13 cellular contexts compared by ENCODE assay signal in genomic region chr19:41194157-41194552, GRCh38. TPM values are rescaled to one million over a fixed set of nuclear protein-coding genes. Genes with fewer than 3 reads are reported as not detected.
A peak's percentile ranks its signal among the peaks of the same experiment; 100 is the strongest.
DNase-seq lines count a peak whose midpoint lies in the region; ATAC-seq, FAIRE-seq and TF ChIP-seq lines count a peak whose summit lies in the region.
"Had no signal": no experiment of that assay in that cellular context is flagged by ENCODE, and none has a peak within 500 bp of the region (broad histone marks: within the 10 kb centered on the region; RNA-seq: fewer than 3 reads in every experiment).

No MANE protein-coding gene starts in this region.

- H3K4me2 ChIP-seq in H1 (ENCODE audit: insufficient read depth in 1 of 2, low read depth in 2 of 2, low read length in 2 of 2) = peak overlapping the region; percentile 79 to 90

- peaks cover 2 to 24% of the 10 kb centered on the region in 2 experiments for H4K20me1 ChIP-seq in H1 (replicated peaks in 1 of 2; ENCODE audit: control insufficient read depth in 1 of 2, insufficient read depth in 2 of 2, low read length in 2 of 2)

- H3K36me3 ChIP-seq in H7 (replicated peaks; ENCODE audit: control insufficient read depth, insufficient read depth, low read length) (peaks cover 33% of the 10 kb centered on the region), H1 (ENCODE audit: control insufficient read depth in 2 of 4, insufficient read depth in 4 of 4, low read length in 3 of 4) (peaks cover 16 to 49% (median 29%) of the 10 kb centered on the region in 4 experiments; a peak in 7 of 8 replicates)
- H3K36me3 ChIP-seq: right atrium auricular region, suprapubic skin had no signal

- CTCF ChIA-PET in H1 (lab: Charles Lee; ENCODE audit: partially characterized antibody) = interaction anchor here (1.0 to 3.8 kb wide), 5 partner anchors 9 to 68 kb away, joined by 3 to 24 read pairs (median 3); no protein-coding TSS in a partner anchor

- intact Hi-C loops in natural killer cell (cut with micrococcal nuclease) = no loop called here

- H3K4me1 Mint-ChIP-seq in nephron (peaks cover 10% of the 10 kb centered on the region), natural killer cell (peaks cover 0 to 14% of the 10 kb centered on the region in 2 donors)

- 0 out of 2 replicates have a peak overlapping the region, but pooled peaks have one; percentile 40 for H3K27ac ChIP-seq in H1 (ENCODE audit: low read depth, low read length)
- H3K27ac ChIP-seq: right atrium auricular region, suprapubic skin had no signal

- H2BK20ac ChIP-seq in H1 (ENCODE audit: low read length) = no peak overlapping the region

- H3K18ac ChIP-seq in H1 (ENCODE audit: extremely low read depth, low read length) = peak overlapping the region; percentile 26

- peaks cover 83% of the 10 kb centered on the region for H3K27me3 Mint-ChIP-seq in nephron (ENCODE audit: low read depth)
- H3K27me3 Mint-ChIP-seq in natural killer cell (ENCODE audit: low read depth in 2 of 2) = peaks cover 39 to 52% of the 10 kb centered on the region in 2 donors

- no peaks in the 10 kb centered on the region for H3K9me3 ChIP-seq in H1 (ENCODE audit: insufficient read depth in 2 of 2, low read depth in 1 of 2, low read length in 1 of 2)
- H3K9me3 ChIP-seq: right atrium auricular region, suprapubic skin had no signal

- H3K23ac ChIP-seq in H1 (ENCODE audit: insufficient read length) = no peak overlapping the region

- no peak overlapping the region for H3K14ac ChIP-seq in H1 (ENCODE audit: insufficient read length)

- H3K4me1 ChIP-seq in H1 (replicated peaks in 1 of 4; ENCODE audit: control insufficient read depth in 3 of 4, insufficient read depth in 4 of 4, low read length in 3 of 4) = peaks cover 13 to 23% (median 20%) of the 10 kb centered on the region in 4 experiments

- no peak for TF ChIP-seq EP300 in H1 (IDR thresholded peaks at IDR 0.05; ENCODE audit: borderline replicate concordance in 1 of 2, low read depth in 2 of 2, low read length in 2 of 2)

- no peak for TF ChIP-seq RAD21 in H1 (IDR thresholded peaks at IDR 0.05 in 1 of 2, conservative IDR thresholded peaks at IDR 0.05 in 1 of 2; ENCODE audit: low read depth in 2 of 2, low read length in 2 of 2)

- H3K4ac ChIP-seq in H1 (replicated peaks; ENCODE audit: insufficient read length, low read depth, low read length) = no peak overlapping the region

- H3K27ac Mint-ChIP-seq in nephron = no peak overlapping the region
- H3K27ac Mint-ChIP-seq in natural killer cell = no peak overlapping the region

- H3K4me3 Mint-ChIP-seq in nephron = peak overlapping the region in 2 of 3 experiments; percentile 38 to 74
- no peak overlapping the region for H3K4me3 Mint-ChIP-seq in natural killer cell

- no peak for ATAC-seq in natural killer cell

- H2BK15ac ChIP-seq in H1 (ENCODE audit: low read length) = no peak overlapping the region; the same call in 1 of the 2 replicates

- H3K4me3 ChIP-seq in H7 (ENCODE audit: insufficient read depth, low read depth, low read length) (peak overlapping the region; percentile 92), H1 (ENCODE audit: extremely low read depth in 1 of 4, insufficient read depth in 2 of 4, low read depth in 3 of 4, low read length in 4 of 4) (peak overlapping the region; percentile 72 to 93 (median 80))

- no peak overlapping the region for H2BK120ac ChIP-seq in H1 (replicated peaks; ENCODE audit: low read depth, low read length)

- peaks cover 10 to 66% of the 10 kb centered on the region in 2 experiments for H3K79me2 ChIP-seq in H1 (ENCODE audit: control insufficient read depth in 1 of 2, insufficient read depth in 2 of 2, low read length in 2 of 2)

- peaks cover 19% of the 10 kb centered on the region for H3K23me2 ChIP-seq in H1 (ENCODE audit: low read depth, low read length)

- H3K9me3 Mint-ChIP-seq in nephron (no peaks in the 10 kb centered on the region), natural killer cell (no peaks in the 10 kb centered on the region)

- peaks cover 11% of the 10 kb centered on the region for H3K79me1 ChIP-seq in H1 (ENCODE audit: low read depth, low read length)

- no peak for TF ChIP-seq POLR2A in H1 (IDR thresholded peaks at IDR 0.05; ENCODE audit: control extremely low read depth in 1 of 2, low read depth in 2 of 2, low read length in 2 of 2)

- no peak overlapping the region for H2AFZ ChIP-seq in H1 (ENCODE audit: low read length)

- H3K36me3 Mint-ChIP-seq in nephron (ENCODE audit: low read depth) (no peaks in the 10 kb centered on the region), natural killer cell (no peaks in the 10 kb centered on the region)

- H2AK5ac ChIP-seq in H1 (ENCODE audit: low read depth, low read length) = no peak overlapping the region; the same call in 1 of the 2 replicates

- POLR2A ChIA-PET in H1 (lab: Charles Lee; ENCODE audit: partially characterized antibody) = interaction anchor here (1.0 to 3.0 kb wide), 11 partner anchors 9 to 108 kb away, joined by 3 to 24 read pairs (median 5); partner anchors contain the start of genes AXL and HNRNPUL1

- no peak for FAIRE-seq in H1 (lab: Jason Lieb, UNC)
- FAIRE-seq: TTC549 had no signal

- no peak for TF ChIP-seq CTCF in H1 (IDR thresholded peaks at IDR 0.05; ENCODE audit: control extremely low read depth in 1 of 3, insufficient read depth in 1 of 3, low read depth in 1 of 3, low read length in 3 of 3)
- no peak for TF ChIP-seq CTCF in nephron (IDR thresholded peaks at IDR 0.05; ENCODE audit: unreplicated experiment in 3 of 3)
- TF ChIP-seq CTCF in natural killer cell (IDR thresholded peaks at IDR 0.05) = no peak

- peak overlapping the region; percentile 84 for H2BK5ac ChIP-seq in H1 (ENCODE audit: low read depth, low read length)

- H2BK12ac ChIP-seq in H1 (ENCODE audit: low read depth, low read length) = peak overlapping the region; percentile 97

- peak overlapping the region; percentile 8 for H4K91ac ChIP-seq in H1 (replicated peaks; ENCODE audit: insufficient read length, low read length)

- 49% methylated on average over 5 of the region's 6 CpGs; no CpG with 5 or more reads in 1 of the 2 experiments for WGBS in H1 (ENCODE audit: extremely low coverage in 1 of 2, insufficient coverage in 1 of 2, insufficient read length in 1 of 2, insufficient replicate concordance in 2 of 2, low coverage in 1 of 2, low lambda C conversion rate in 2 of 2, missing lambda C conversion rate in 1 of 2), 2 experiments

- peak; percentile 62 for DNase-seq in H7
- peak; percentile 26 for DNase-seq in NOMO-1 treated with DMSO at 0.1 percent for 48 hours (lab: John Stamatoyannopoulos, UW; ENCODE audit: unreplicated experiment)
- no peak for DNase-seq in H1 (ENCODE audit: low read depth in 1 of 2, low spot score in 2 of 2)
- no peak for DNase-seq in HT-29 (ENCODE audit: low spot score)
- DNase-seq in HuH-7.5 (ENCODE audit: low spot score) = no peak
- no peak for DNase-seq in NCI-H446 treated with DMSO at 0.1 percent for 48 hours (lab: John Stamatoyannopoulos, UW)
- no peak for DNase-seq in natural killer cell
- DNase-seq: COR-L47, NCI-H2107 had no signal

- H3K9ac ChIP-seq in H1 (replicated peaks in 1 of 4; ENCODE audit: extremely low read depth in 1 of 4, low read depth in 3 of 4, low read length in 3 of 4) = peak overlapping the region in 1 of 4 experiments; percentile 77; a peak in 3 of 7 replicates

- H4K5ac ChIP-seq in H1 (ENCODE audit: insufficient read length, low read depth, low read length) = peak overlapping the region; percentile 9

- H4K8ac ChIP-seq in H1 (ENCODE audit: extremely low read depth, insufficient read depth, low read length) = peak overlapping the region; percentile 7; the same call in 1 of the 2 replicates

- peak overlapping the region; percentile 91 for H3K56ac ChIP-seq in H1 (replicated peaks; ENCODE audit: insufficient read length, low read depth, low read length)

- H3K27me3 ChIP-seq in H7 (ENCODE audit: control insufficient read depth, insufficient read depth, low read length) (no peaks in the 10 kb centered on the region), H1 (replicated peaks in 1 of 4; ENCODE audit: control insufficient read depth in 3 of 4, extremely low read depth in 1 of 4, insufficient read depth in 3 of 4, low read length in 3 of 4) (no peaks in the 10 kb centered on the region)

TF ChIP-seq in H1, 55 proteins besides CTCF, POLR2A, EP300 and RAD21:
- TF ChIP-seq TAF1 (IDR thresholded peaks at IDR 0.05; ENCODE audit: low read depth, low read length) = no peak
TF ChIP-seq in H1: peak in this region for 0.

RNA-seq across cellular contexts. Expression of gene CYP2S1, which starts 1.1 kb away (rescaled TPM):
- 60.4 and 108 TPM in 2 replicates for total RNA-seq in H7 (2014; rRNA removed; shearing (Covaris generic))
- 245 and 267 TPM in 2 replicates for total RNA-seq in H1 (2021; fragmentation: NEBNext Ultra II Directional; extraction: Animal tissue kit (Norgen Biotek cat#: 25700))
- polyA plus RNA-seq in H1 (2011; rRNA removed) = 97.9 and 210 TPM in 2 replicates
- 52.4 TPM for polyA plus RNA-seq in H1 (2011; cell fraction: cytosol; rRNA removed)
- polyA plus RNA-seq in H1 (2011; cell fraction: nucleus; rRNA removed) = 157 TPM
- 214 to 243 TPM (median 222 TPM) in 4 replicates for polyA plus RNA-seq in H1 (2012, experiment 1 of 2)
- polyA plus RNA-seq in H1 (2012, experiment 2 of 2) = 261 TPM
- polyA plus RNA-seq in H1 (2013, experiment 1 of 2) = 325 TPM
- 381 TPM for polyA plus RNA-seq in H1 (2013, experiment 2 of 2)
- 53.2 and 95.0 TPM in 2 replicates for polyA minus RNA-seq in H1 (2011; rRNA and poly(A)+ RNA removed)
- polyA minus RNA-seq in H1 (2011; cell fraction: cytosol; rRNA and poly(A)+ RNA removed) = 96.9 TPM
- polyA minus RNA-seq in H1 (2011; cell fraction: nucleus; rRNA and poly(A)+ RNA removed) = 50.5 TPM
- 18.2 and 31.4 TPM in 2 replicates for total RNA-seq in HT-29 (2014; rRNA removed; shearing (Covaris generic))
- total RNA-seq in natural killer cell = 1 to 10 TPM in 1 of 3 donors, under 1 TPM in 2; 0.78 to 1.6 (median 0.84) TPM

RNA-seq across cellular contexts. Expression of gene AXL, which starts 24.9 kb away (rescaled TPM):
- 23.3 and 26.8 TPM in 2 replicates for total RNA-seq in H7 (2014; rRNA removed; shearing (Covaris generic))
- 51.0 and 53.3 TPM in 2 replicates for total RNA-seq in H1 (2021; fragmentation: NEBNext Ultra II Directional; extraction: Animal tissue kit (Norgen Biotek cat#: 25700))
- 35.3 and 62.4 TPM in 2 replicates for polyA plus RNA-seq in H1 (2011; rRNA removed)
- polyA plus RNA-seq in H1 (2011; cell fraction: cytosol; rRNA removed) = 32.1 TPM
- polyA plus RNA-seq in H1 (2011; cell fraction: nucleus; rRNA removed) = 35.7 TPM
- polyA plus RNA-seq in H1 (2012, experiment 1 of 2) = 25.0 to 41.1 TPM (median 36.3 TPM) in 4 replicates
- polyA plus RNA-seq in H1 (2012, experiment 2 of 2) = 20.2 TPM
- 28.7 TPM for polyA plus RNA-seq in H1 (2013, experiment 1 of 2)
- 31.9 TPM for polyA plus RNA-seq in H1 (2013, experiment 2 of 2)
- 88.6 and 100 TPM in 2 replicates for polyA minus RNA-seq in H1 (2011; rRNA and poly(A)+ RNA removed)
- 72.1 TPM for polyA minus RNA-seq in H1 (2011; cell fraction: cytosol; rRNA and poly(A)+ RNA removed)
- polyA minus RNA-seq in H1 (2011; cell fraction: nucleus; rRNA and poly(A)+ RNA removed) = 34.7 TPM
- 1.5 and 1.7 TPM in 2 replicates for total RNA-seq in HT-29 (2014; rRNA removed; shearing (Covaris generic))
- under 1 TPM in 2 of 3 donors, not detected in 1; 0.16 to 0.70 TPM for total RNA-seq in natural killer cell

Comparison
In these comparisons a context has a peak if more than half of its experiments do, and no peak if none do; other contexts are left out.
1. DNase-seq: peak in H7 (single experiment) and NOMO-1 treated with DMSO at 0.1 percent for 48 hours (single experiment); none in H1 (0 of 2), HT-29 (single experiment), HuH-7.5 (single experiment), NCI-H446 treated with DMSO at 0.1 percent for 48 hours (single experiment) and natural killer cell (single experiment).